ENCODE assay signal across 14 cellular contexts in genomic region chr12:462936-463705, GRCh38. TPM values are rescaled to one million over a fixed set of nuclear protein-coding genes. Genes with fewer than 3 reads are reported as not detected.
DNase-seq lines count a peak whose midpoint lies in the region; ATAC-seq, FAIRE-seq and TF ChIP-seq lines count a peak whose summit lies in the region.
"Had no signal": no experiment of that assay in that cellular context is flagged by ENCODE, and none has a peak within 500 bp of the region (broad histone marks: within the 10 kb centered on the region; RNA-seq: fewer than 3 reads in every experiment).

No MANE protein-coding gene starts in this region.

- DNase-seq in heart right ventricle (no peak), left cardiac atrium (no peak), NCI-H1105 (lab: John Stamatoyannopoulos, UW) (peak; percentile 4), bronchial epithelial cell (ENCODE audit: low read depth) (peak; percentile 85), tibial artery (no peak), brain microvascular endothelial cell (no peak)
- DNase-seq: activated CD4-positive, alpha-beta T cell treated with anti-CD3 and anti-CD28 coated beads, Interleukin-2, amount 50 U/mL, for 4 hours; effector CD4-positive, alpha-beta T cell; NCI-H1092 treated with DMSO at 0.1 percent for 48 hours; NCI-H82 had no signal

- H3K9me3 ChIP-seq in heart right ventricle, result no peaks in the 10 kb centered on the region
- no peaks in the 10 kb centered on the region for H3K9me3 ChIP-seq in tibial artery

- TF ChIP-seq CTCF in heart right ventricle (IDR thresholded peaks at IDR 0.05), result no peak
- TF ChIP-seq CTCF in bronchial epithelial cell (IDR thresholded peaks at IDR 0.05; ENCODE audit: insufficient read depth, low read length, severe bottlenecking), result no peak
- no peak for TF ChIP-seq CTCF in tibial artery (IDR thresholded peaks at IDR 0.05)
- no peak for TF ChIP-seq CTCF in brain microvascular endothelial cell (IDR thresholded peaks at IDR 0.05; ENCODE audit: low read depth, low read length, missing control alignments)

- in situ Hi-C loops in brain microvascular endothelial cell (cut with HindIII; ENCODE audit: low pct_ligation_motif_present, low sequenced_read_pairs), result no loop called here

- ATAC-seq in heart right ventricle (no peak), left cardiac atrium (no peak), GM18520 (IDR thresholded peaks at IDR 0.05; ENCODE audit: unreplicated experiment) (no peak), HG03045 (IDR thresholded peaks at IDR 0.05; ENCODE audit: unreplicated experiment) (no peak)

- H3K4me1 ChIP-seq in heart right ventricle (peaks cover 0 to 76% (median 22%) of the 10 kb centered on the region in 9 donors), tibial artery (peaks cover 0 to 80% (median 34%) of the 10 kb centered on the region in 4 donors)

- H3K36me3 ChIP-seq in heart right ventricle, result no peaks in the 10 kb centered on the region
- no peaks in the 10 kb centered on the region for H3K36me3 ChIP-seq in bronchial epithelial cell (ENCODE audit: control insufficient read depth, insufficient read depth, low read length)
- H3K36me3 ChIP-seq in tibial artery, result no peaks in the 10 kb centered on the region
- H3K36me3 ChIP-seq in brain microvascular endothelial cell (replicated peaks), result no peaks in the 10 kb centered on the region

- FAIRE-seq in bronchial epithelial cell (lab: Jason Lieb, UNC), result peak; percentile 40

- peak overlapping the region in 8 of 10 donors; percentile 69 to 88 (median 82) for H3K27ac ChIP-seq in heart right ventricle
- H3K27ac ChIP-seq in tibial artery, result peak overlapping the region; percentile 86 to 88
- H3K27ac ChIP-seq in brain microvascular endothelial cell, result no peak overlapping the region
- H3K27ac ChIP-seq: parathyroid adenoma had no signal

- intact Hi-C loops in heart right ventricle (cut with DNase I) (no loop called here), left cardiac atrium (cut with DNase I) (no loop called here), tibial artery (cut with DNase I; ENCODE audit: low total_unique reads) (no loop called here)

- H3K27me3 ChIP-seq in heart right ventricle (peaks cover 0 to 66% (median 20%) of the 10 kb centered on the region in 7 donors), bronchial epithelial cell (ENCODE audit: control insufficient read depth, insufficient read depth, low read length) (peaks cover 11% of the 10 kb centered on the region), tibial artery (no peaks in the 10 kb centered on the region), brain microvascular endothelial cell (replicated peaks) (peaks cover 45% of the 10 kb centered on the region)

- H3K4me3 ChIP-seq in heart right ventricle, result no peak overlapping the region
- no peak overlapping the region for H3K4me3 ChIP-seq in bronchial epithelial cell (ENCODE audit: low read depth, low read length)
- H3K4me3 ChIP-seq in tibial artery, result no peak overlapping the region
- H3K4me3 ChIP-seq in brain microvascular endothelial cell (ENCODE audit: low read depth, low read length), result no peak overlapping the region

- WGBS in heart right ventricle, 2 donors, result 53 to 65% methylated on average over 6 of the region's 6 CpGs

RNA-seq across cellular contexts. Expression of gene B4GALNT3, which starts 3.4 kb away (rescaled TPM):
- total RNA-seq in heart right ventricle (10 to 100 TPM; 19.6 to 53.5 (median 36.5) TPM), left cardiac atrium (10 to 100 TPM; 20.9 to 22.1 TPM), bronchial epithelial cell (8.2 and 8.3 TPM in 2 replicates)
- polyA plus RNA-seq in heart right ventricle, result 10 to 100 TPM; 14.1 to 58.7 TPM
- total RNA-seq: B cell had no signal

Comparison
In these comparisons a context has a peak if more than half of its experiments do, and no peak if none do; other contexts are left out.
1. DNase-seq: peak in NCI-H1105 (single experiment) and bronchial epithelial cell (single experiment); none in heart right ventricle (0 of 2), left cardiac atrium (single experiment), tibial artery (0 of 2) and brain microvascular endothelial cell (single experiment).